Comparison of ENCODE assay signal across 8 cellular contexts in genomic region chr19:37468961-37469777, GRCh38. TPM values are rescaled to one million over a fixed set of nuclear protein-coding genes. Genes with fewer than 3 reads are reported as not detected.
DNase-seq lines count a peak whose midpoint lies in the region; ATAC-seq and TF ChIP-seq lines count a peak whose summit lies in the region.

TSS of gene ZNF570 (plus strand) at chr19:37469356. CDS start at chr19:37470355, 999 bp downstream.

- ATAC-seq in GM21529 (IDR thresholded peaks at IDR 0.05; ENCODE audit: unreplicated experiment), result peak; percentile 60
- peak; percentile 88 for ATAC-seq in gastroesophageal sphincter

- peak within 1 kb of the TSS; percentile 94 for H3K27ac Mint-ChIP-seq in activated naive CD4-positive, alpha-beta T cell treated with anti-CD3 and anti-CD28 coated beads for 36 hours

- peak; percentile 65 to 80 for TF ChIP-seq POLR2A in gastroesophageal sphincter (IDR thresholded peaks at IDR 0.05)

- peaks cover 4% of the 10 kb centered on the region; the same call in 1 of the 2 replicates for H3K4me1 ChIP-seq in SJCRH30
- H3K4me1 ChIP-seq in gastroesophageal sphincter, result peaks cover 0 to 39% (median 9%) of the 10 kb centered on the region in 3 donors

- peak within 1 kb of the TSS; percentile 96 for H3K4me3 Mint-ChIP-seq in activated naive CD4-positive, alpha-beta T cell treated with anti-CD3 and anti-CD28 coated beads for 36 hours

- no peak for TF ChIP-seq EP300 in gastroesophageal sphincter (IDR thresholded peaks at IDR 0.05)

- H3K9me3 ChIP-seq in SJCRH30 (replicated peaks), result peaks cover 21% of the 10 kb centered on the region
- H3K9me3 ChIP-seq in gastroesophageal sphincter, result peaks cover 0 to 10% (median 0%) of the 10 kb centered on the region in 3 donors

- WGBS in gastroesophageal sphincter (ENCODE audit: low coverage in 1 of 2), 2 donors, result 0 to 1% methylated on average over 4 to 14 of the region's 63 CpGs

- no peaks in the 10 kb centered on the region for H3K27me3 ChIP-seq in SJCRH30
- no peaks in the 10 kb centered on the region for H3K27me3 ChIP-seq in gastroesophageal sphincter

- peak within 1 kb of the TSS; percentile 42 for H3K27ac ChIP-seq in SJCRH30
- H3K27ac ChIP-seq in gastroesophageal sphincter, result peak within 1 kb of the TSS; percentile 50 to 98 (median 94)
- peak within 1 kb of the TSS; percentile 96 for H3K27ac ChIP-seq in substantia nigra (ENCODE audit: low read depth, low read length, poor library complexity, severe bottlenecking)

- intact Hi-C loops in activated naive CD4-positive, alpha-beta T cell treated with anti-CD3 and anti-CD28 coated beads for 36 hours (cut with micrococcal nuclease), result loop anchor here (1.0 to 10.0 kb wide), 6 partner anchors 37 to 1254 kb away; partner anchors contain the start of genes ZNF146, ZNF345, ZNF420 and ZNF461

- H3K36me3 ChIP-seq in SJCRH30, result peaks cover 15% of the 10 kb centered on the region
- H3K36me3 ChIP-seq in gastroesophageal sphincter, result peaks cover 0 to 32% of the 10 kb centered on the region in 2 donors

- peaks cover 28% of the 10 kb centered on the region for H3K4me1 Mint-ChIP-seq in activated naive CD4-positive, alpha-beta T cell treated with anti-CD3 and anti-CD28 coated beads for 36 hours (ENCODE audit: low read depth)

- H3K27me3 Mint-ChIP-seq in activated naive CD4-positive, alpha-beta T cell treated with anti-CD3 and anti-CD28 coated beads for 36 hours (ENCODE audit: low read depth), result no peaks in the 10 kb centered on the region

- peaks cover 32% of the 10 kb centered on the region for H3K36me3 Mint-ChIP-seq in activated naive CD4-positive, alpha-beta T cell treated with anti-CD3 and anti-CD28 coated beads for 36 hours (ENCODE audit: low read depth)

- DNase-seq in DMS 273 treated with DMSO at 0.1 percent for 48 hours (lab: John Stamatoyannopoulos, UW), result peak; percentile 76
- DNase-seq in LHCN-M2 (ENCODE audit: low read depth), result peak; percentile 87
- peak; percentile 93 for DNase-seq in SJCRH30
- DNase-seq in activated naive CD4-positive, alpha-beta T cell treated with anti-CD3 and anti-CD28 coated beads for 36 hours, result peak; percentile 90
- peak; percentile 41 for DNase-seq in non-pigmented ciliary epithelial cell (ENCODE audit: low read depth)
- peak; percentile 50 to 94 (median 86) for DNase-seq in substantia nigra (lab: John Stamatoyannopoulos, UW)

- CTCF ChIA-PET in activated naive CD4-positive, alpha-beta T cell treated with anti-CD3 and anti-CD28 coated beads for 36 hours (lab: Charles Lee), result no interaction called here

- TF ChIP-seq CTCF in gastroesophageal sphincter (IDR thresholded peaks at IDR 0.05), result no peak

- H3K9me3 Mint-ChIP-seq in activated naive CD4-positive, alpha-beta T cell treated with anti-CD3 and anti-CD28 coated beads for 36 hours, result peaks cover 13% of the 10 kb centered on the region

- H3K4me3 ChIP-seq in SJCRH30 (peak within 1 kb of the TSS; percentile 89), gastroesophageal sphincter (peak within 1 kb of the TSS; percentile 44 to 91)

RNA-seq across cellular contexts. Expression of gene ZNF570, which starts in this region (rescaled TPM):
- 5.4 and 8.4 TPM in 2 replicates for total RNA-seq in LHCN-M2 (2014; rRNA removed)
- 1.9 TPM for polyA plus RNA-seq in LHCN-M2 (2012)
- total RNA-seq in SJCRH30 (2014; rRNA removed; shearing (Covaris generic)), result 9.4 and 11.8 TPM in 2 replicates
- 1 to 10 TPM; 3.1 to 3.7 TPM for total RNA-seq in activated naive CD4-positive, alpha-beta T cell treated with anti-CD3 and anti-CD28 coated beads for 36 hours
- total RNA-seq in gastroesophageal sphincter, result 10 to 100 TPM in 1 of 4 donors, 1 to 10 TPM in 3; 8.1 to 12.1 (median 8.3) TPM

Comparison
In these comparisons a context has a peak if more than half of its experiments do, and no peak if none do; other contexts are left out.
1. Peak in every context shown above with its lines: DNase-seq, ATAC-seq, H3K4me3 ChIP-seq and H3K27ac ChIP-seq.
2. DNase-seq: peak in every context shown above with its lines; median percentile 93 in SJCRH30; 90 in activated naive CD4-positive, alpha-beta T cell treated with anti-CD3 and anti-CD28 coated beads for 36 hours; 87 in LHCN-M2; 86 in substantia nigra; 76 in DMS 273 treated with DMSO at 0.1 percent for 48 hours; 41 in non-pigmented ciliary epithelial cell.
3. H3K27ac ChIP-seq: peak in every context shown above with its lines; median percentile 96 in substantia nigra; 94 in gastroesophageal sphincter; 42 in SJCRH30.